Comparison of ENCODE assay signal across 12 cellular contexts in genomic region chr6:34536959-34537848, GRCh38. TPM values are rescaled to one million over a fixed set of nuclear protein-coding genes. Genes with fewer than 3 reads are reported as not detected.
A peak's percentile ranks its signal among the peaks of the same experiment; 100 is the strongest.
DNase-seq lines count a peak whose midpoint lies in the region; ATAC-seq and TF ChIP-seq lines count a peak whose summit lies in the region.
"Had no signal": no experiment of that assay in that cellular context is flagged by ENCODE, and none has a peak within 500 bp of the region (broad histone marks: within the 10 kb centered on the region; RNA-seq: fewer than 3 reads in every experiment).

No MANE protein-coding gene starts in this region.

- no peaks in the 10 kb centered on the region for H3K9me3 ChIP-seq in mucosa of rectum (ENCODE audit: control insufficient read depth in 2 of 2, low read length in 2 of 2)
- no peaks in the 10 kb centered on the region for H3K9me3 ChIP-seq in left lung
- H3K9me3 ChIP-seq: MG63 had no signal

- TF ChIP-seq CTCF in 22Rv1 (IDR thresholded peaks at IDR 0.05), result no peak
- TF ChIP-seq CTCF in brain (conservative IDR thresholded peaks at IDR 0.05), result no peak
- no peak for TF ChIP-seq CTCF in left lung (IDR thresholded peaks at IDR 0.05)
- no peak for TF ChIP-seq CTCF in Calu3 (IDR thresholded peaks at IDR 0.05; ENCODE audit: unreplicated experiment)

- H3K27ac ChIP-seq in 22Rv1, result peak overlapping the region; percentile 99
- H3K27ac ChIP-seq in mucosa of rectum (ENCODE audit: low read depth in 2 of 2, low read length in 2 of 2), result peak overlapping the region; percentile 88 to 92
- no peak overlapping the region for H3K27ac ChIP-seq in left lung

- H3K27ac Mint-ChIP-seq in brain, result peak overlapping the region in 4 of 5 experiments; percentile 17 to 79 (median 63)
- H3K27ac Mint-ChIP-seq in Calu3 (ENCODE audit: unreplicated experiment), result no peak overlapping the region

- CTCF ChIA-PET in Calu3 (lab: Charles Lee), result interaction anchor here (1.0 to 1.8 kb wide), 3 partner anchors 22 to 133 kb away, joined by 3 to 5 read pairs (median 5); no protein-coding TSS in a partner anchor

- H3K36me3 Mint-ChIP-seq in brain, result no peaks in the 10 kb centered on the region
- H3K36me3 Mint-ChIP-seq in Calu3 (ENCODE audit: insufficient read depth, unreplicated experiment), result no peaks in the 10 kb centered on the region

- H3K4me1 ChIP-seq in mucosa of rectum (ENCODE audit: control insufficient read depth in 2 of 2, insufficient read depth in 2 of 2, low read length in 2 of 2) (peaks cover 32 to 34% of the 10 kb centered on the region in 2 donors), left lung (no peaks in the 10 kb centered on the region)

- H3K27me3 Mint-ChIP-seq in brain (no peaks in the 10 kb centered on the region), Calu3 (ENCODE audit: unreplicated experiment) (no peaks in the 10 kb centered on the region)

- intact Hi-C loops in left lung (cut with DNase I), result loop anchor here in 1 of 2 donors (10.0 kb wide), 1 partner anchor 68 kb away; no protein-coding TSS in a partner anchor
- intact Hi-C loops in Calu3 (cut with micrococcal nuclease; ENCODE audit: unreplicated experiment), result no loop called here

- peak; percentile 46 for DNase-seq in NCI-H69 (lab: John Stamatoyannopoulos, UW)
- DNase-seq in left lung, result no peak
- DNase-seq in Calu3, result no peak
- DNase-seq: EL, SHP77 treated with DMSO at 0.1 percent for 48 hours had no signal

- H3K9me3 Mint-ChIP-seq in brain (no peaks in the 10 kb centered on the region), Calu3 (ENCODE audit: low read depth, unreplicated experiment) (no peaks in the 10 kb centered on the region)

- no TSS peak for BruUV-seq in Calu3 (replicated peaks; lab: Mats Ljungman, UMichigan)

- H3K27me3 ChIP-seq in mucosa of rectum (ENCODE audit: control insufficient read depth in 2 of 2, insufficient read depth in 2 of 2, low read length in 2 of 2) (no peaks in the 10 kb centered on the region), left lung (no peaks in the 10 kb centered on the region)
- H3K27me3 ChIP-seq: MG63 had no signal

- no peak overlapping the region for H3K4me3 Mint-ChIP-seq in brain
- no peak overlapping the region for H3K4me3 Mint-ChIP-seq in Calu3 (ENCODE audit: low read depth, unreplicated experiment)

- H3K4me3 ChIP-seq in mucosa of rectum (ENCODE audit: low read length in 2 of 2) (no peak overlapping the region), left lung (no peak overlapping the region)
- H3K4me3 ChIP-seq: MG63 had no signal

- H3K36me3 ChIP-seq in mucosa of rectum (ENCODE audit: control insufficient read depth in 2 of 2, insufficient read depth in 2 of 2, low read length in 2 of 2) (peaks cover 2 to 4% of the 10 kb centered on the region in 2 donors), left lung (no peaks in the 10 kb centered on the region)
- H3K36me3 ChIP-seq: MG63 had no signal

- ATAC-seq in GM18519 (IDR thresholded peaks at IDR 0.05; ENCODE audit: low FRiP score, unreplicated experiment) (no peak), left lung (no peak)
- ATAC-seq in activated CD4-positive, CD25-positive, alpha-beta regulatory T cell treated with anti-CD3 and anti-CD28 coated beads, Interleukin-2, amount 50 U/mL, for 24 hours, result no peak

- H3K4me1 Mint-ChIP-seq in brain (peaks cover 7% of the 10 kb centered on the region), Calu3 (ENCODE audit: low read depth, unreplicated experiment) (peaks cover 10% of the 10 kb centered on the region)

- H3K9ac ChIP-seq in mucosa of rectum (ENCODE audit: low read depth in 1 of 2, low read length in 2 of 2), result peak overlapping the region in 1 of 2 donors; percentile 60

RNA-seq across cellular contexts. Expression of gene SPDEF, which starts 18.9 kb away (rescaled TPM):
- polyA plus RNA-seq in brain (ENCODE audit: insufficient read depth, low read depth, low replicate concordance), result not detected
- total RNA-seq in left lung, result 1 to 10 TPM; 3.1 to 6.0 TPM
- total RNA-seq in Calu3 (2022), result 6.3 and 7.9 TPM in 2 replicates
- total RNA-seq: H4 had no signal

Comparison
In these comparisons a context has a peak if more than half of its experiments do, and no peak if none do; other contexts are left out.
1. H3K27ac ChIP-seq: peak in 22Rv1 (single experiment) and mucosa of rectum (2 of 2); none in left lung (0 of 2).